ENCODE assay signal across 8 cellular contexts in genomic region chrX:17860179-17860780, GRCh38. TPM values are rescaled to one million over a fixed set of nuclear protein-coding genes. Genes with fewer than 3 reads are reported as not detected.
DNase-seq lines count a peak whose midpoint lies in the region; ATAC-seq, FAIRE-seq and TF ChIP-seq lines count a peak whose summit lies in the region.

No MANE protein-coding gene starts in this region.

- peaks cover 4% of the 10 kb centered on the region; the same call in 1 of the 3 replicates for H3K4me1 ChIP-seq in A549
- peaks cover 15% of the 10 kb centered on the region for H3K4me1 ChIP-seq in HUES6 (ENCODE audit: control insufficient read depth, insufficient read depth, low read length)

- FAIRE-seq in A549 (lab: Jason Lieb, UNC): no peak

- DNase-seq in A549 (ENCODE audit: low read depth in 1 of 2, low spot score in 1 of 2): no peak
- peak in 3 of 10 donors; percentile 12 to 41 (median 15) for DNase-seq in dorsolateral prefrontal cortex
- DNase-seq in myocyte (ENCODE audit: low read depth): peak; percentile 4
- no peak for DNase-seq in stimulated activated naive CD4-positive, alpha-beta T cell treated with Interleukin-2 at 50 U/mL for 16 hours (lab: John Stamatoyannopoulos, UW)
- no peak for DNase-seq in DMS153 treated with DMSO at 0.1 percent for 48 hours (lab: John Stamatoyannopoulos, UW; ENCODE audit: unreplicated experiment)
- DNase-seq in COLO829 (ENCODE audit: low spot score): no peak

- no peak overlapping the region for H3K27ac ChIP-seq in A549
- no peak overlapping the region for H3K27ac ChIP-seq in HUES6 (ENCODE audit: low read depth, low read length)
- H3K27ac ChIP-seq in dorsolateral prefrontal cortex: peak overlapping the region in 40 of 59 donors; percentile 6 to 78 (median 61)

- CTCF ChIA-PET in A549 (lab: Yijun Ruan, JAX): interaction anchor here (1.0 kb wide), 1 partner anchor 19 kb away, joined by 3 read pairs; no protein-coding TSS in a partner anchor

- no peak overlapping the region for H3K9ac ChIP-seq in HUES6 (ENCODE audit: low read length)

- ATAC-seq in A549 (peak; percentile 20 to 66; a peak in 3 of 6 replicates), HG02840 (IDR thresholded peaks at IDR 0.05; ENCODE audit: low FRiP score, unreplicated experiment) (no peak)

- no peak for TF ChIP-seq EP300 in A549 (IDR thresholded peaks at IDR 0.05)

- peak overlapping the region; percentile 89 for H3K4me2 ChIP-seq in A549

- intact Hi-C loops in dorsolateral prefrontal cortex (cut with DNase I): no loop called here

- H3K9me3 ChIP-seq in A549: no peaks in the 10 kb centered on the region
- no peaks in the 10 kb centered on the region for H3K9me3 ChIP-seq in HUES6 (ENCODE audit: control insufficient read depth, insufficient read depth, low read depth, low read length)

- POLR2A ChIA-PET in A549 (lab: Yijun Ruan, JAX): interaction anchor here (0.5 kb wide), 1 partner anchor 57 kb away, joined by 3 read pairs; no protein-coding TSS in a partner anchor

- H3K4me3 ChIP-seq in A549 (peak overlapping the region; percentile 52), HUES6 (ENCODE audit: low read depth, low read length) (peak overlapping the region; percentile 59), dorsolateral prefrontal cortex (peak overlapping the region in 58 of 59 donors; percentile 28 to 74 (median 58))

- no peak for TF ChIP-seq RAD21 in A549 (conservative IDR thresholded peaks at IDR 0.05 in 1 of 2, IDR thresholded peaks at IDR 0.05 in 1 of 2)

- no peaks in the 10 kb centered on the region for H3K36me3 ChIP-seq in HUES6 (ENCODE audit: control insufficient read depth, insufficient read depth, low read length)

- no peak for TF ChIP-seq POLR2A in A549 (IDR thresholded peaks at IDR 0.05; ENCODE audit: low read length)

- TF ChIP-seq CTCF in A549 (IDR thresholded peaks at IDR 0.05) (no peak), dorsolateral prefrontal cortex (IDR thresholded peaks at IDR 0.05 in 54 of 56, conservative IDR thresholded peaks at IDR 0.05 in 2 of 56; ENCODE audit: low read depth in 1 of 56, partially characterized antibody in 56 of 56) (no peak)

- peaks cover 92% of the 10 kb centered on the region for H3K27me3 ChIP-seq in HUES6 (ENCODE audit: control insufficient read depth, insufficient read depth, low read length)
- H3K27me3 ChIP-seq in dorsolateral prefrontal cortex: peaks cover 0 to 85% (median 27%) of the 10 kb centered on the region in 45 donors

- WGBS in A549 (ENCODE audit: missing lambda C conversion rate): 0% methylated on average over 17 of the region's 53 CpGs

TF ChIP-seq in A549, 52 proteins besides CTCF, POLR2A, EP300 and RAD21:
- no peak for TF ChIP-seq GATA3 (IDR thresholded peaks at IDR 0.05; ENCODE audit: borderline replicate concordance)
- TF ChIP-seq CHD2 (IDR thresholded peaks at IDR 0.05; ENCODE audit: low read length, partially characterized antibody): no peak
- TF ChIP-seq MYC (IDR thresholded peaks at IDR 0.05; ENCODE audit: borderline replicate concordance, low read length): no peak
- TF ChIP-seq HMGXB4 (CRISPR knock-in tag; IDR thresholded peaks at IDR 0.05; ENCODE audit: borderline replicate concordance): no peak
- no peak for TF ChIP-seq HEYL (CRISPR knock-in tag; IDR thresholded peaks at IDR 0.05)
- no peak for TF ChIP-seq ZFP36 (IDR thresholded peaks at IDR 0.05; ENCODE audit: borderline replicate concordance, partially characterized antibody)
- no peak for TF ChIP-seq CBX2 (IDR thresholded peaks at IDR 0.05; ENCODE audit: borderline replicate concordance, low read depth)
- TF ChIP-seq MAZ (IDR thresholded peaks at IDR 0.05; ENCODE audit: borderline replicate concordance, low read depth, low read length): no peak
- TF ChIP-seq ZC3H11A (IDR thresholded peaks at IDR 0.05): no peak
- TF ChIP-seq KDM1A (IDR thresholded peaks at IDR 0.05; ENCODE audit: low read depth): no peak
- TF ChIP-seq TP53 (CRISPR knock-in tag; IDR thresholded peaks at IDR 0.05): no peak
- TF ChIP-seq NR3C1 (IDR thresholded peaks at IDR 0.05): no peak
- TF ChIP-seq CEBPB (IDR thresholded peaks at IDR 0.05): no peak
- no peak for TF ChIP-seq FOXS1 (CRISPR knock-in tag; IDR thresholded peaks at IDR 0.05)
- no peak for TF ChIP-seq HOXA7 (CRISPR knock-in tag; IDR thresholded peaks at IDR 0.05)
- TF ChIP-seq, protein P1, sequence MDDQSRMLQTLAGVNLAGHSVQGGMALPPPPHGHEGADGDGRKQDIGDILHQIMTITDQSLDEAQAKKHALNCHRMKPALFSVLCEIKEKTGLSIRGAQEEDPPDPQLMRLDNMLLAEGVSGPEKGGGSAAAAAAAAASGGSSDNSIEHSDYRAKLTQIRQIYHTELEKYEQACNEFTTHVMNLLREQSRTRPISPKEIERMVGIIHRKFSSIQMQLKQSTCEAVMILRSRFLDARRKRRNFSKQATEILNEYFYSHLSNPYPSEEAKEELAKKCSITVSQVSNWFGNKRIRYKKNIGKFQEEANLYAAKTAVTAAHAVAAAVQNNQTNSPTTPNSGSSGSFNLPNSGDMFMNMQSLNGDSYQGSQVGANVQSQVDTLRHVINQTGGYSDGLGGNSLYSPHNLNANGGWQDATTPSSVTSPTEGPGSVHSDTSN (IDR thresholded peaks at IDR 0.05): no peak
- no peak for TF ChIP-seq RARB (CRISPR knock-in tag; IDR thresholded peaks at IDR 0.05)

RNA-seq across cellular contexts. Expression of gene RAI2, which starts 0.8 kb away (rescaled TPM):
- polyA plus RNA-seq in A549 (2011; rRNA removed): not detected in 2 replicates
- polyA plus RNA-seq in A549 (2012; cell fraction: cytosol; rRNA removed): 0.01 and 0.03 TPM in 2 replicates
- polyA plus RNA-seq in A549 (2012; cell fraction: nucleus; rRNA removed): not detected in 2 replicates
- polyA plus RNA-seq in A549 (2017; fragmentation: RNase III; extraction: RNeasy Plus Mini Kit Qiagen cat#74134 plus additional on column Dnase treatment): not detected in 3 replicates
- polyA minus RNA-seq in A549 (2011; rRNA and poly(A)+ RNA removed): not detected in 2 replicates
- total RNA-seq in dorsolateral prefrontal cortex: 10 to 100 TPM in 96 of 120 experiments, 1 to 10 TPM in 24; 5.3 to 17.6 (median 12.3) TPM
- total RNA-seq in myocyte: 0.35 and 0.42 TPM in 2 replicates
- polyA plus RNA-seq in myocyte (2012): 1.3 TPM

Comparison
In these comparisons a context has a peak if more than half of its experiments do, and no peak if none do; other contexts are left out.
1. H3K27ac ChIP-seq: peak in dorsolateral prefrontal cortex (40 of 59); none in A549 (0 of 2) and HUES6 (single experiment).
2. Peak in every context shown above with its lines, with median percentiles within 50 percentile points of each other: H3K4me3 ChIP-seq.